Comparison of ENCODE assay signal across 8 cellular contexts in genomic region chr1:92784639-92785500, GRCh38. TPM values are rescaled to one million over a fixed set of nuclear protein-coding genes. Genes with fewer than 3 reads are reported as not detected.
A peak's percentile ranks its signal among the peaks of the same experiment; 100 is the strongest.
DNase-seq lines count a peak whose midpoint lies in the region; ATAC-seq, FAIRE-seq and TF ChIP-seq lines count a peak whose summit lies in the region.

EVI5 (minus strand) TSS chr1:92785108; CDS start chr1:92736546, 48,562 bp downstream.

- CTCF ChIA-PET in T-cell (lab: Charles Lee): interaction anchor here in 1 of 2 donors (0.7 kb wide), 1 partner anchor 35 kb away, joined by 3 read pairs; no protein-coding TSS in a partner anchor

- H3K4me1 ChIP-seq in upper lobe of right lung: peaks cover 9% of the 10 kb centered on the region

- TF ChIP-seq CTCF in upper lobe of right lung (IDR thresholded peaks at IDR 0.05): peak; percentile 42

- peak within 1 kb of the TSS; percentile 85 for H3K4me3 ChIP-seq in upper lobe of right lung

- no peaks in the 10 kb centered on the region for H3K9me3 ChIP-seq in upper lobe of right lung

- no peaks in the 10 kb centered on the region for H3K36me3 Mint-ChIP-seq in T-cell

- TF ChIP-seq POLR2A in GM12892 (IDR thresholded peaks at IDR 0.05; ENCODE audit: low read depth, low read length): no peak; the same call in 1 of the 2 replicates

- H3K27ac Mint-ChIP-seq in T-cell: peak within 1 kb of the TSS; percentile 11 to 47

- intact Hi-C loops in left cardiac atrium (cut with DNase I) (no loop called here), posterior vena cava (cut with DNase I) (loop anchor here in 1 of 2 donors (10.0 kb wide), 1 partner anchor 570 kb away; no protein-coding TSS in a partner anchor), upper lobe of right lung (cut with DNase I) (no loop called here)

- peaks cover 19 to 25% (median 19%) of the 10 kb centered on the region in 3 donors for H3K4me1 Mint-ChIP-seq in T-cell

- no peaks in the 10 kb centered on the region for H3K27me3 ChIP-seq in upper lobe of right lung

- H3K27me3 Mint-ChIP-seq in T-cell: peaks cover 16 to 44% of the 10 kb centered on the region in 2 donors

- DNase-seq in GM12892 (ENCODE audit: insufficient read length) (peak; percentile 83), NCI-H1436 (lab: John Stamatoyannopoulos, UW) (peak; percentile 91), T-cell (peak; percentile 25 to 78 (median 52)), amniotic stem cell (lab: John Stamatoyannopoulos, UW) (peak; percentile 94), left cardiac atrium (peak; percentile 96), posterior vena cava (ENCODE audit: low spot score) (peak; percentile 98), upper lobe of right lung (peak; percentile 98)

- peak within 1 kb of the TSS; percentile 100 for H3K27ac ChIP-seq in upper lobe of right lung

- H3K4me3 Mint-ChIP-seq in T-cell: peak within 1 kb of the TSS; percentile 76 to 84 (median 77)

- H3K9me3 Mint-ChIP-seq in T-cell: no peaks in the 10 kb centered on the region

- H3K36me3 ChIP-seq in upper lobe of right lung: no peaks in the 10 kb centered on the region

- ATAC-seq in HG02840 (IDR thresholded peaks at IDR 0.05; ENCODE audit: low FRiP score, unreplicated experiment): peak; percentile 98
- peak; percentile 72 to 81 (median 75) for ATAC-seq in T-cell (replicated peaks in 1 of 4)
- ATAC-seq in left cardiac atrium: peak; percentile 97 to 98
- peak; percentile 98 for ATAC-seq in upper lobe of right lung

- POLR2A ChIA-PET in T-cell (lab: Charles Lee): no interaction called here

- peak; percentile 96 for FAIRE-seq in GM12892 (lab: Jason Lieb, UNC)

RNA-seq across cellular contexts. Expression of gene EVI5, which starts in this region (rescaled TPM):
- 2.4 TPM for polyA plus RNA-seq in GM12892 (2012; ENCODE audit: missing spikeins)
- total RNA-seq in T-cell: 1 to 10 TPM; 1.5 to 2.4 (median 2.0) TPM
- 10 to 100 TPM; 24.8 to 42.6 TPM for total RNA-seq in left cardiac atrium
- total RNA-seq in posterior vena cava: 10 to 100 TPM; 47.4 to 54.3 TPM
- total RNA-seq in upper lobe of right lung: 43.7 TPM

Comparison
In these comparisons a context has a peak if more than half of its experiments do, and no peak if none do; other contexts are left out.
1. Peak in every context shown above with its lines: DNase-seq, ATAC-seq, H3K4me3 ChIP-seq and H3K27ac ChIP-seq.
2. RNA of gene EVI5 (total RNA-seq): 47.4 to 54.3 TPM in posterior vena cava, 43.7 TPM in upper lobe of right lung (single experiment) and 24.8 to 42.6 TPM in left cardiac atrium; 1.5 to 2.4 TPM in T-cell; every median in the first group is over 4 times any median in the second.